11 cellular contexts compared by ENCODE assay signal in genomic region chr12:132275110-132275531, GRCh38. TPM values are rescaled to one million over a fixed set of nuclear protein-coding genes. Genes with fewer than 3 reads are reported as not detected.
DNase-seq lines count a peak whose midpoint lies in the region; ATAC-seq and TF ChIP-seq lines count a peak whose summit lies in the region.
"Had no signal": no experiment of that assay in that cellular context is flagged by ENCODE, and none has a peak within 500 bp of the region (broad histone marks: within the 10 kb centered on the region; RNA-seq: fewer than 3 reads in every experiment).

No MANE protein-coding gene starts in this region.

- H3K9ac ChIP-seq in PC-3 (ENCODE audit: low read length) = no peak overlapping the region
- H3K9ac ChIP-seq: BLaER1 treated with 17β-estradiol and CSF1 and Interleukin-3, amounts not matched to agents 10 nM and 100 nM had no signal

- in situ Hi-C loops in T47D (cut with HindIII; ENCODE audit: low pct_unique_long_range_greater_than_20kb, low sequenced_read_pairs) = no loop called here

- H3K27me3 ChIP-seq in breast epithelium (peaks cover 0 to 97% of the 10 kb centered on the region in 2 donors), PC-3 (ENCODE audit: low read length) (peaks cover 21% of the 10 kb centered on the region), foreskin keratinocyte (peaks cover 11% of the 10 kb centered on the region), thyroid gland (no peaks in the 10 kb centered on the region)

- no peaks in the 10 kb centered on the region for H3K79me2 ChIP-seq in PC-3 (ENCODE audit: low read length)

- BruUV-seq in PC-3 (replicated peaks; lab: Mats Ljungman, UMichigan) = no TSS peak

- H3K9me3 ChIP-seq in breast epithelium = no peaks in the 10 kb centered on the region
- no peaks in the 10 kb centered on the region for H3K9me3 ChIP-seq in PC-3 (ENCODE audit: low read length)
- no peaks in the 10 kb centered on the region for H3K9me3 ChIP-seq in thyroid gland
- H3K9me3 ChIP-seq: BLaER1 treated with 17β-estradiol and CSF1 and Interleukin-3, amounts not matched to agents 10 nM and 100 nM; SJCRH30 had no signal

- peak overlapping the region; percentile 79 for H3K4me2 ChIP-seq in PC-3 (ENCODE audit: low read length)
- H3K4me2 ChIP-seq: BLaER1 treated with 17β-estradiol and CSF1 and Interleukin-3, amounts not matched to agents 10 nM and 100 nM had no signal

- H3K4me3 ChIP-seq in breast epithelium = no peak overlapping the region
- peak overlapping the region; percentile 63 for H3K4me3 ChIP-seq in PC-3 (ENCODE audit: low read length)
- no peak overlapping the region for H3K4me3 ChIP-seq in thyroid gland (replicated peaks in 1 of 3)
- H3K4me3 ChIP-seq: BLaER1 treated with 17β-estradiol and CSF1 and Interleukin-3, amounts not matched to agents 10 nM and 100 nM; SJCRH30 had no signal

- TF ChIP-seq CTCF in breast epithelium (IDR thresholded peaks at IDR 0.05) = no peak
- TF ChIP-seq CTCF in PC-3 (conservative IDR thresholded peaks at IDR 0.05; ENCODE audit: low read depth, low read length) = no peak
- TF ChIP-seq CTCF in foreskin keratinocyte (conservative IDR thresholded peaks at IDR 0.05) = no peak
- no peak for TF ChIP-seq CTCF in thyroid gland (IDR thresholded peaks at IDR 0.05)

- no peaks in the 10 kb centered on the region for H3K4me1 ChIP-seq in breast epithelium
- H3K4me1 ChIP-seq in PC-3 (ENCODE audit: insufficient read depth, low read length) = peaks cover 15% of the 10 kb centered on the region; the same call in 1 of the 2 replicates
- H3K4me1 ChIP-seq in foreskin keratinocyte = no peaks in the 10 kb centered on the region
- peaks cover 62 to 67% of the 10 kb centered on the region in 2 donors for H3K4me1 ChIP-seq in thyroid gland
- H3K4me1 ChIP-seq: SJCRH30 had no signal

- no peaks in the 10 kb centered on the region for H4K20me1 ChIP-seq in PC-3 (ENCODE audit: low read length)

- CTCF ChIA-PET in PC-3 (lab: Charles Lee) = no interaction called here

- no peaks in the 10 kb centered on the region for H3F3A ChIP-seq in PC-3 (ENCODE audit: low read length, unreplicated experiment)

- H3K36me3 ChIP-seq in breast epithelium (no peaks in the 10 kb centered on the region), PC-3 (ENCODE audit: low read depth, low read length) (no peaks in the 10 kb centered on the region), thyroid gland (no peaks in the 10 kb centered on the region)
- H3K36me3 ChIP-seq: BLaER1 treated with 17β-estradiol and CSF1 and Interleukin-3, amounts not matched to agents 10 nM and 100 nM; SJCRH30 had no signal

- WGBS in thyroid gland, 2 donors = 59 to 66% methylated on average over 12 to 13 of the region's 13 CpGs

- no peak overlapping the region for H3K27ac ChIP-seq in breast epithelium
- no peak overlapping the region for H3K27ac ChIP-seq in PC-3 (ENCODE audit: low read length)
- H3K27ac ChIP-seq in foreskin keratinocyte = no peak overlapping the region
- H3K27ac ChIP-seq in thyroid gland = peak overlapping the region in 2 of 3 donors; percentile 36 to 96
- H3K27ac ChIP-seq: BLaER1 treated with 17β-estradiol and CSF1 and Interleukin-3, amounts not matched to agents 10 nM and 100 nM; SJCRH30 had no signal

- no peaks in the 10 kb centered on the region for H3K9me2 ChIP-seq in PC-3 (replicated peaks; ENCODE audit: low read length)

- ATAC-seq in PC-3 (peak; percentile 98), foreskin keratinocyte (peak; percentile 22), HG03139 (IDR thresholded peaks at IDR 0.05; ENCODE audit: unreplicated experiment) (no peak)

- DNase-seq in T47D (ENCODE audit: low read depth in 1 of 2, low spot score in 1 of 2) (peak; percentile 93), breast epithelium (ENCODE audit: low spot score in 2 of 2) (no peak), PC-3 (peak; percentile 92), foreskin keratinocyte (no peak), thyroid gland (peak; percentile 44 to 59), DMS79 treated with DMSO at 0.1 percent for 48 hours (lab: John Stamatoyannopoulos, UW) (no peak), NOMO-1 (lab: John Stamatoyannopoulos, UW; ENCODE audit: unreplicated experiment in 2 of 2) (no peak)
- DNase-seq: amniotic stem cell had no signal

- intact Hi-C loops in breast epithelium (cut with DNase I; ENCODE audit: low total_unique reads) = no loop called here
- intact Hi-C loops in PC-3 (cut with micrococcal nuclease) = no loop called here
- intact Hi-C loops in thyroid gland (cut with DNase I) = loop anchor here (10.0 kb wide), 1 partner anchor 50 kb away; the partner anchor contains the start of gene GALNT9

- H2AFZ ChIP-seq in PC-3 (ENCODE audit: low read length) = peak overlapping the region; percentile 74

- TF ChIP-seq POLR2A in breast epithelium (IDR thresholded peaks at IDR 0.05) (no peak), thyroid gland (IDR thresholded peaks at IDR 0.05) (no peak)

- POLR2A ChIA-PET in PC-3 (lab: Charles Lee; ENCODE audit: unreplicated experiment) = interaction anchor here (0.6 kb wide), 1 partner anchor 11 kb away, joined by 3 read pairs; no protein-coding TSS in a partner anchor

RNA-seq across cellular contexts. Expression of gene GALNT9, which starts 54.3 kb away (rescaled TPM):
- total RNA-seq in breast epithelium (1 to 10 TPM in 1 of 3 donors, not detected in 2; 2.9 TPM), PC-3 (2014; rRNA removed) (0.44 TPM in 1 of 2 replicates, not detected in the other), foreskin keratinocyte (not detected in 2 replicates), thyroid gland (10 to 100 TPM in 2 of 4 donors, 1 to 10 TPM in 2; 2.2 to 29.2 (median 15.9) TPM)
- polyA plus RNA-seq in foreskin keratinocyte = not detected in 2 replicates

Comparison
In these comparisons a context has a peak if more than half of its experiments do, and no peak if none do; other contexts are left out.
1. DNase-seq: peak in T47D (2 of 2), PC-3 (single experiment) and thyroid gland (2 of 2); none in breast epithelium (0 of 2), foreskin keratinocyte (0 of 2), DMS79 treated with DMSO at 0.1 percent for 48 hours (single experiment) and NOMO-1 (0 of 2).
2. H3K27ac ChIP-seq: peak in thyroid gland (2 of 3); none in breast epithelium (0 of 2), PC-3 (single experiment) and foreskin keratinocyte (single experiment).